ENCODE assay signal across 17 cellular contexts in the genomic region with DNA sequence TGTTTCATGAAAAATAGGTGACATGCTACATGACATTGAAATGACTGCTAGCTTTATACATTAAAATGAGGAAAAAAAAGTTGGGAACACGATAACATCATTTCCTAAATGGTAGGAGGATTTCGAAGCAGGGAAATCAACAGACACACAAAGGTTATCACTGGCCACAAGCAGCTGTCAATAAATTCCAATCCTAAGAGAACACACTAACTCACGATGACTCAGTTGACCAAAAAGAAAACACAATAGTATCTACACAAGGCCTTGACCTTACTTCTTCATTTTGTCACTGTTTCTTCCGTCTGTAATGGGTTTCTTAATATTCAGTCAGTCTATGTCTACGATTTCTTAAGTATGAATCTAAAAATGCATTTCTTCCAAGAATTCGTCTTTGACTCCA. TPM values are rescaled to one million over a fixed set of nuclear protein-coding genes. Genes with fewer than 3 reads are reported as not detected.
DNase-seq lines count a peak whose midpoint lies in the region; ATAC-seq and TF ChIP-seq lines count a peak whose summit lies in the region.
"Had no signal": no experiment of that assay in that cellular context is flagged by ENCODE, and none has a peak within 500 bp of the region (broad histone marks: within the 10 kb centered on the region; RNA-seq: fewer than 3 reads in every experiment).

No MANE protein-coding gene starts in this region.

- no peak overlapping the region for H3K27ac ChIP-seq in naive thymus-derived CD4-positive, alpha-beta T cell (ENCODE audit: low read depth, low read length)
- H3K27ac ChIP-seq: BLaER1, testis had no signal

- no peak for ATAC-seq in naive thymus-derived CD4-positive, alpha-beta T cell
- ATAC-seq in GM19452 (IDR thresholded peaks at IDR 0.05; ENCODE audit: unreplicated experiment) = no peak

- intact Hi-C loops in naive thymus-derived CD4-positive, alpha-beta T cell (cut with micrococcal nuclease) = no loop called here

- H3K4me2 ChIP-seq in skeletal muscle satellite cell (ENCODE audit: low read length) = peak overlapping the region; percentile 55
- H3K4me2 ChIP-seq: BLaER1 had no signal

- H3K36me3 Mint-ChIP-seq in HFFc6 (ENCODE audit: low read depth) = peaks cover 53% of the 10 kb centered on the region
- H3K36me3 Mint-ChIP-seq in naive thymus-derived CD4-positive, alpha-beta T cell = no peaks in the 10 kb centered on the region
- H3K36me3 Mint-ChIP-seq: mesothelial cell of epicardium had no signal

- H3K4me1 Mint-ChIP-seq in HFFc6 (ENCODE audit: low read depth) = peaks cover 80% of the 10 kb centered on the region
- peaks cover 0 to 2% (median 0%) of the 10 kb centered on the region in 7 donors for H3K4me1 Mint-ChIP-seq in naive thymus-derived CD4-positive, alpha-beta T cell
- H3K4me1 Mint-ChIP-seq: activated CD4-positive, alpha-beta memory T cell treated with anti-CD3 and anti-CD28 coated beads, Interleukin-2, amount 10 ng/mL, durations not matched to agents 7 days and 5 days had no signal

- H3K4me3 ChIP-seq in fibroblast of mammary gland (ENCODE audit: control insufficient read depth, low read depth, low read length) = no peak overlapping the region
- no peak overlapping the region for H3K4me3 ChIP-seq in skeletal muscle satellite cell (ENCODE audit: low read length)
- H3K4me3 ChIP-seq in naive thymus-derived CD4-positive, alpha-beta T cell (ENCODE audit: low read length) = no peak overlapping the region
- H3K4me3 ChIP-seq: BLaER1, sigmoid colon, testis had no signal

- POLR2A ChIA-PET in naive thymus-derived CD4-positive, alpha-beta T cell (lab: Charles Lee) = no interaction called here

- peaks cover 32% of the 10 kb centered on the region for H3K36me3 ChIP-seq in skeletal muscle satellite cell (ENCODE audit: insufficient read depth, low read length)
- H3K36me3 ChIP-seq in naive thymus-derived CD4-positive, alpha-beta T cell (ENCODE audit: control insufficient read depth in 2 of 3, insufficient read depth in 3 of 3, low read length in 3 of 3) = no peaks in the 10 kb centered on the region
- H3K36me3 ChIP-seq: BLaER1, sigmoid colon had no signal

- H3K27me3 Mint-ChIP-seq in HFFc6 (ENCODE audit: insufficient read depth) = no peaks in the 10 kb centered on the region; the same call in 1 of the 2 replicates
- peaks cover 2 to 25% (median 6%) of the 10 kb centered on the region in 5 donors for H3K27me3 Mint-ChIP-seq in naive thymus-derived CD4-positive, alpha-beta T cell

- H3K4me3 Mint-ChIP-seq in HFFc6 = peak overlapping the region; percentile 63
- H3K4me3 Mint-ChIP-seq in naive thymus-derived CD4-positive, alpha-beta T cell = no peak overlapping the region
- H3K4me3 Mint-ChIP-seq: activated CD4-positive, alpha-beta memory T cell treated with anti-CD3 and anti-CD28 coated beads, Interleukin-2, amount 10 ng/mL, durations not matched to agents 7 days and 5 days; mesothelial cell of epicardium had no signal

- H3K9me3 Mint-ChIP-seq in HFFc6 = no peaks in the 10 kb centered on the region; the same call in 1 of the 2 replicates
- H3K9me3 Mint-ChIP-seq in naive thymus-derived CD4-positive, alpha-beta T cell = no peaks in the 10 kb centered on the region
- H3K9me3 Mint-ChIP-seq: activated CD4-positive, alpha-beta memory T cell treated with anti-CD3 and anti-CD28 coated beads, Interleukin-2, amount 10 ng/mL, durations not matched to agents 7 days and 5 days; mesothelial cell of epicardium had no signal

- CTCF ChIA-PET in naive thymus-derived CD4-positive, alpha-beta T cell (lab: Charles Lee) = no interaction called here

- no peaks in the 10 kb centered on the region for H3K27me3 ChIP-seq in skeletal muscle satellite cell (ENCODE audit: control insufficient read depth, insufficient read depth, low read length)
- H3K27me3 ChIP-seq in naive thymus-derived CD4-positive, alpha-beta T cell (ENCODE audit: control insufficient read depth in 2 of 2, insufficient read depth in 2 of 2, low read length in 2 of 2) = no peaks in the 10 kb centered on the region
- H3K27me3 ChIP-seq: BLaER1, sigmoid colon, testis had no signal

- H3K4me1 ChIP-seq in skeletal muscle satellite cell (ENCODE audit: control insufficient read depth, insufficient read depth, low read length) = peaks cover 60% of the 10 kb centered on the region
- H3K4me1 ChIP-seq in naive thymus-derived CD4-positive, alpha-beta T cell (ENCODE audit: control insufficient read depth in 2 of 2, insufficient read depth in 2 of 2, low read length in 2 of 2) = no peaks in the 10 kb centered on the region
- H3K4me1 ChIP-seq: testis had no signal

- TF ChIP-seq CTCF in HFFc6 (IDR thresholded peaks at IDR 0.05) = no peak
- no peak for TF ChIP-seq CTCF in fibroblast of mammary gland (conservative IDR thresholded peaks at IDR 0.05; ENCODE audit: control insufficient read depth, insufficient read depth, low read depth, low read length)

- no peaks in the 10 kb centered on the region for H3K9me3 ChIP-seq in skeletal muscle satellite cell (replicated peaks; ENCODE audit: low read length)
- no peaks in the 10 kb centered on the region for H3K9me3 ChIP-seq in naive thymus-derived CD4-positive, alpha-beta T cell (ENCODE audit: control insufficient read depth in 2 of 3, low read length in 3 of 3)
- H3K9me3 ChIP-seq: BLaER1, sigmoid colon, testis had no signal

- no peak for DNase-seq in HFFc6
- peak; percentile 78 for DNase-seq in RPMI7951 (ENCODE audit: low read depth)
- peak; percentile 79 for DNase-seq in fibroblast of mammary gland (ENCODE audit: low read depth)
- no peak for DNase-seq in naive thymus-derived CD4-positive, alpha-beta T cell
- DNase-seq in Kasumi-1 (lab: John Stamatoyannopoulos, UW) = no peak
- DNase-seq: activated CD4-positive, alpha-beta memory T cell treated with anti-CD3 and anti-CD28 coated beads, Interleukin-2, amount 10 ng/mL, durations not matched to agents 7 days and 5 days; activated T-cell treated with anti-CD3 and anti-CD28 coated beads, Interleukin-2, amount 50 U/mL, for 48 hours; central memory CD4-positive, alpha-beta T cell; NCI-H187 treated with DMSO at 0.1 percent for 48 hours; NCI-H446 treated with DMSO at 0.1 percent for 48 hours; sigmoid colon; stimulated activated CD4-positive, alpha-beta T cell treated with anti-CD3 and anti-CD28 coated beads, Interleukin-4, amount 100 ng/mL, for 24 hours; testis had no signal

- H3K27ac Mint-ChIP-seq in HFFc6 = peak overlapping the region; percentile 74
- no peak overlapping the region for H3K27ac Mint-ChIP-seq in naive thymus-derived CD4-positive, alpha-beta T cell
- H3K27ac Mint-ChIP-seq: activated CD4-positive, alpha-beta memory T cell treated with anti-CD3 and anti-CD28 coated beads, Interleukin-2, amount 10 ng/mL, durations not matched to agents 7 days and 5 days; mesothelial cell of epicardium had no signal

- H3K9ac ChIP-seq in skeletal muscle satellite cell (ENCODE audit: low read depth, low read length) = peak overlapping the region; percentile 76
- H3K9ac ChIP-seq: BLaER1 had no signal

RNA-seq across cellular contexts. Expression of gene STARD13, which starts 36.5 kb away (rescaled TPM):
- 10 to 100 TPM; 27.9 to 38.3 (median 34.5) TPM for total RNA-seq in HFFc6 (2021; fragmentation: NEBNext Ultra II Directional; extraction: Animal tissue kit (Norgen Biotek cat#: 25700))
- total RNA-seq in RPMI7951 (2014; rRNA removed; shearing (Covaris generic)) = 8.3 and 10.6 TPM in 2 replicates
- total RNA-seq in skeletal muscle satellite cell (2012; rRNA removed) = 19.5 and 35.4 TPM in 2 replicates
- total RNA-seq in naive thymus-derived CD4-positive, alpha-beta T cell = 1 to 10 TPM in 2 of 5 experiments, under 1 TPM in 3; 0.30 to 1.1 (median 0.73) TPM
- not detected for polyA plus RNA-seq in naive thymus-derived CD4-positive, alpha-beta T cell

Comparison
In these comparisons a context has a peak if more than half of its experiments do, and no peak if none do; other contexts are left out.
1. DNase-seq: peak in RPMI7951 (single experiment) and fibroblast of mammary gland (single experiment); none in HFFc6 (single experiment), naive thymus-derived CD4-positive, alpha-beta T cell (0 of 9) and Kasumi-1 (0 of 2).